Comparison of ENCODE assay signal across 17 cellular contexts in genomic region chr16:81945665-81946064, GRCh38.
A peak's percentile ranks its signal among the peaks of the same experiment; 100 is the strongest.
DNase-seq lines count a peak whose midpoint lies in the region; ATAC-seq and TF ChIP-seq lines count a peak whose summit lies in the region.
"Had no signal": no experiment of that assay in that cellular context is flagged by ENCODE, and none has a peak within 500 bp of the region (broad histone marks: within the 10 kb centered on the region; RNA-seq: fewer than 3 reads in every experiment).

No MANE protein-coding gene starts in this region.

- peak overlapping the region; percentile 52 for H3K9ac ChIP-seq in skeletal muscle satellite cell (ENCODE audit: low read depth, low read length)

- H3K36me3 ChIP-seq in BJ (ENCODE audit: control insufficient read depth, insufficient read depth, low read length) (no peaks in the 10 kb centered on the region), skeletal muscle satellite cell (ENCODE audit: insufficient read depth, low read length) (no peaks in the 10 kb centered on the region)
- H3K36me3 ChIP-seq: SJCRH30 had no signal

- H3K4me3 ChIP-seq in BJ (ENCODE audit: low read depth, low read length) = no peak overlapping the region
- H3K4me3 ChIP-seq in fibroblast of the aortic adventitia (ENCODE audit: low read depth, low read length) = no peak overlapping the region
- no peak overlapping the region for H3K4me3 ChIP-seq in skeletal muscle satellite cell (ENCODE audit: low read length)
- H3K4me3 ChIP-seq: SJCRH30 had no signal

- POLR2A ChIA-PET in BJ (lab: Charles Lee) = no interaction called here

- peaks cover 19% of the 10 kb centered on the region for H3K4me1 ChIP-seq in skeletal muscle satellite cell (ENCODE audit: control insufficient read depth, insufficient read depth, low read length)
- H3K4me1 ChIP-seq: SJCRH30 had no signal

- H3K9me3 ChIP-seq in skeletal muscle satellite cell (replicated peaks; ENCODE audit: low read length) = no peaks in the 10 kb centered on the region
- H3K9me3 ChIP-seq: SJCRH30 had no signal

- H3K4me2 ChIP-seq in skeletal muscle satellite cell (ENCODE audit: low read length) = peak overlapping the region; percentile 13

- no peak for ATAC-seq in GM19395 (IDR thresholded peaks at IDR 0.05; ENCODE audit: unreplicated experiment)
- no peak for ATAC-seq in HG02610 (IDR thresholded peaks at IDR 0.05; ENCODE audit: unreplicated experiment)
- ATAC-seq: activated naive CD4-positive, alpha-beta T cell treated with anti-CD3 and anti-CD28 coated beads, Interleukin-2, amount 50 U/mL, for 72 hours; activated T-cell treated with anti-CD3 and anti-CD28 coated beads, Interleukin-2, amount 50 U/mL, for 72 hours; left colon had no signal

- TF ChIP-seq CTCF in BJ (IDR thresholded peaks at IDR 0.05; ENCODE audit: insufficient read depth, low read depth, low read length) (no peak), fibroblast of the aortic adventitia (IDR thresholded peaks at IDR 0.05; ENCODE audit: insufficient read depth, low read length) (no peak)

- DNase-seq in BJ (ENCODE audit: low read depth) (peak; percentile 47), M059J (ENCODE audit: low read depth) (peak; percentile 78), fibroblast of the aortic adventitia (ENCODE audit: low read depth) (peak; percentile 31), NCI-H1694 treated with DMSO at 0.1 percent for 48 hours (lab: John Stamatoyannopoulos, UW) (no peak)
- DNase-seq: activated CD4-positive, CD25-positive, alpha-beta regulatory T cell; activated T-cell treated with anti-CD3 and anti-CD28 coated beads, Interleukin-2, amount 50 U/mL, for 72 hours; GF-D8; H9; left colon; MM.1S; NCI-H226; SJCRH30; T-helper 9 cell had no signal

- H3K27me3 ChIP-seq in BJ (ENCODE audit: control insufficient read depth, insufficient read depth, low read length) (no peaks in the 10 kb centered on the region), skeletal muscle satellite cell (ENCODE audit: control insufficient read depth, insufficient read depth, low read length) (peaks cover 12% of the 10 kb centered on the region)
- H3K27me3 ChIP-seq: SJCRH30 had no signal

- CTCF ChIA-PET in BJ (lab: Yijun Ruan, JAX) = no interaction called here
